Comparison of ENCODE assay signal across 17 cellular contexts in the genomic region with DNA sequence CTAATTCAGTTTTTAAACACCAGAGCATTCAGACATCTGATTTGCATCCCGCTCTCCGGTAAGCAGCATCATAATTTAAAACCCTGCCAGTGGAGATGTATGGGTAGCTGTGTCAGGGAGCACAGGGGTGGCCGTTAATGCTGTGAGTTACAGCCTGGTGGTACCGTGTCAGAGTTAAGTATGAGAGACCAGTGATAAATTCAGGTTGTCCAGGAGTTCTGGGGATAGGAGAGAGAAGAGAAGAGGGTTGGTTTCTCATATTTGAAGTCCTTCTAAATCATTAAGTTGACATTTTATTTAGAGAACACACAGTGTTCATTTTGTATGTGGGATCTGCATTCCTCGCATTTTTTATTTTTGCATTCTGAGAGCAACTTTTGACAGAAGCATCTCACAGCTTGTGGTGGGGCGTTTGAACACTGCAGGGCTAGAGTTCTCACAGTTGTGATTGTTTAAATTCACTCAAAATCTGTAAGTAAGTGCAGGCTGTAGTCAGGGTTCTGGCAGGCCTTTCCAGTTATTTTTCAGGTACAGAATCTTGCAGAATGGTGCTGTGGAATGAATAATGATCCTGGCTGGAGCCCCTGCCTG.
DNase-seq lines count a peak whose midpoint lies in the region; ATAC-seq and TF ChIP-seq lines count a peak whose summit lies in the region.
"Had no signal": no experiment of that assay in that cellular context is flagged by ENCODE, and none has a peak within 500 bp of the region (broad histone marks: within the 10 kb centered on the region; RNA-seq: fewer than 3 reads in every experiment).

No MANE protein-coding gene starts in this region.

- intact Hi-C loops in A673 (cut with micrococcal nuclease; ENCODE audit: unreplicated experiment) (no loop called here), esophagus muscularis mucosa (cut with DNase I) (no loop called here)

- TF ChIP-seq CTCF in A673 (conservative IDR thresholded peaks at IDR 0.05; ENCODE audit: low read depth, low read length) (no peak), esophagus muscularis mucosa (IDR thresholded peaks at IDR 0.05) (no peak), nephron progenitor cell (IDR thresholded peaks at IDR 0.05) (no peak), endothelial cell (IDR thresholded peaks at IDR 0.05; ENCODE audit: unreplicated experiment) (no peak)

- BruUV-seq in A673 (replicated peaks; lab: Mats Ljungman, UMichigan) = no TSS peak

- H3K4me1 Mint-ChIP-seq in nephron progenitor cell = peaks cover 49% of the 10 kb centered on the region
- H3K4me1 Mint-ChIP-seq in endothelial cell (ENCODE audit: unreplicated experiment) = no peaks in the 10 kb centered on the region
- H3K4me1 Mint-ChIP-seq: activated CD4-positive, alpha-beta T cell treated with anti-CD3 and anti-CD28 coated beads for 36 hours; activated naive CD8-positive, alpha-beta T cell treated with anti-CD3 and anti-CD28 coated beads, Interleukin-2, amount 50 U/mL, for 24 hours; natural killer cell had no signal

- no peaks in the 10 kb centered on the region for H3K27me3 ChIP-seq in A673 (replicated peaks; ENCODE audit: insufficient read depth, low read depth, low read length, poor library complexity)
- H3K27me3 ChIP-seq in SJSA1 (replicated peaks) = no peaks in the 10 kb centered on the region
- H3K27me3 ChIP-seq in esophagus muscularis mucosa = no peaks in the 10 kb centered on the region

- no peak overlapping the region for H3K27ac ChIP-seq in A673 (ENCODE audit: low read depth, low read length, poor library complexity, severe bottlenecking)
- H3K27ac ChIP-seq in SJSA1 = peak overlapping the region; percentile 99
- H3K27ac ChIP-seq in esophagus muscularis mucosa (replicated peaks in 1 of 4) = peak overlapping the region; percentile 57 to 78 (median 69)

- POLR2A ChIA-PET in A673 (lab: Charles Lee; ENCODE audit: low non-redundant PET) = no interaction called here

- DNase-seq in A673 (ENCODE audit: low spot score) = peak; percentile 36
- DNase-seq in SJSA1 (ENCODE audit: low read depth in 1 of 2, low spot score in 2 of 2) = peak; percentile 61 to 87
- DNase-seq in esophagus muscularis mucosa (ENCODE audit: extremely low spot score) = no peak
- DNase-seq in nephron progenitor cell = peak; percentile 30
- DNase-seq in T-helper 9 cell = no peak
- no peak for DNase-seq in OCI-M1 (lab: John Stamatoyannopoulos, UW)
- no peak for DNase-seq in endothelial cell (ENCODE audit: low spot score)
- DNase-seq: ACHN; activated CD4-positive, alpha-beta T cell treated with anti-CD3 and anti-CD28 coated beads for 36 hours; activated naive CD8-positive, alpha-beta T cell treated with anti-CD3 and anti-CD28 coated beads, Interleukin-2, amount 50 U/mL, for 24 hours; effector CD4-positive, alpha-beta T cell; glutamatergic neuron; natural killer cell; NCI-H1417; stimulated activated naive CD8-positive, alpha-beta T cell treated with anti-CD3 and anti-CD28 coated beads, Interleukin-15, Interleukin-2, amounts not matched to agents 100 U/mL and 50 U/mL, for 24 hours; T-helper 2 cell had no signal

- WGBS in esophagus muscularis mucosa = 40% methylated on average over 6 of the region's 6 CpGs

- H3K27ac Mint-ChIP-seq in nephron progenitor cell (peak overlapping the region; percentile 0), endothelial cell (ENCODE audit: unreplicated experiment) (no peak overlapping the region)
- H3K27ac Mint-ChIP-seq: activated CD4-positive, alpha-beta T cell treated with anti-CD3 and anti-CD28 coated beads for 36 hours; activated naive CD8-positive, alpha-beta T cell treated with anti-CD3 and anti-CD28 coated beads, Interleukin-2, amount 50 U/mL, for 24 hours; natural killer cell had no signal

- CTCF ChIA-PET in A673 (lab: Charles Lee) = no interaction called here

- H3K4me3 ChIP-seq in A673 (ENCODE audit: low read depth, low read length, poor library complexity, severe bottlenecking) (no peak overlapping the region), SJSA1 (peak overlapping the region; percentile 14), esophagus muscularis mucosa (no peak overlapping the region)

- H3K9me3 ChIP-seq in A673 (ENCODE audit: low read depth, low read length, poor library complexity, severe bottlenecking) (no peaks in the 10 kb centered on the region), SJSA1 (replicated peaks) (no peaks in the 10 kb centered on the region), esophagus muscularis mucosa (no peaks in the 10 kb centered on the region)

- peaks cover 9% of the 10 kb centered on the region for H3K27me3 Mint-ChIP-seq in nephron progenitor cell (ENCODE audit: low read depth, poor library complexity)
- no peaks in the 10 kb centered on the region for H3K27me3 Mint-ChIP-seq in endothelial cell (ENCODE audit: unreplicated experiment)

- H3K9me3 Mint-ChIP-seq in nephron progenitor cell (peaks cover 3% of the 10 kb centered on the region), endothelial cell (ENCODE audit: unreplicated experiment) (no peaks in the 10 kb centered on the region)
- H3K9me3 Mint-ChIP-seq: activated naive CD8-positive, alpha-beta T cell treated with anti-CD3 and anti-CD28 coated beads, Interleukin-2, amount 50 U/mL, for 24 hours; natural killer cell had no signal

- no peak for ATAC-seq in HG02763 (IDR thresholded peaks at IDR 0.05; ENCODE audit: unreplicated experiment)
- ATAC-seq: activated CD4-positive, alpha-beta T cell treated with anti-CD3 and anti-CD28 coated beads for 36 hours; activated naive CD8-positive, alpha-beta T cell treated with anti-CD3 and anti-CD28 coated beads, Interleukin-2, amount 50 U/mL, for 24 hours; natural killer cell; stimulated activated naive CD8-positive, alpha-beta T cell treated with anti-CD3 and anti-CD28 coated beads, Interleukin-15, Interleukin-2, amounts not matched to agents 100 U/mL and 50 U/mL, for 24 hours had no signal

- TF ChIP-seq EP300 in esophagus muscularis mucosa (IDR thresholded peaks at IDR 0.05) = no peak

- peaks cover 23% of the 10 kb centered on the region for H3K4me1 ChIP-seq in A673 (ENCODE audit: insufficient read depth, low read length, poor library complexity, severe bottlenecking)
- H3K4me1 ChIP-seq in SJSA1 (replicated peaks) = peaks cover 65% of the 10 kb centered on the region
- peaks cover 20 to 44% (median 41%) of the 10 kb centered on the region in 4 donors for H3K4me1 ChIP-seq in esophagus muscularis mucosa

- H3K36me3 Mint-ChIP-seq in nephron progenitor cell (ENCODE audit: low read depth) = peaks cover 26% of the 10 kb centered on the region
- no peaks in the 10 kb centered on the region for H3K36me3 Mint-ChIP-seq in endothelial cell (ENCODE audit: low read depth, unreplicated experiment)
- H3K36me3 Mint-ChIP-seq: natural killer cell had no signal

- H3K4me3 Mint-ChIP-seq in nephron progenitor cell = peak overlapping the region; percentile 14
- no peak overlapping the region for H3K4me3 Mint-ChIP-seq in endothelial cell (ENCODE audit: unreplicated experiment)
- H3K4me3 Mint-ChIP-seq: activated CD4-positive, alpha-beta T cell treated with anti-CD3 and anti-CD28 coated beads for 36 hours; activated naive CD8-positive, alpha-beta T cell treated with anti-CD3 and anti-CD28 coated beads, Interleukin-2, amount 50 U/mL, for 24 hours; natural killer cell had no signal

- TF ChIP-seq POLR2A in esophagus muscularis mucosa (IDR thresholded peaks at IDR 0.05; ENCODE audit: low read depth) = no peak

- H3K36me3 ChIP-seq in A673 (ENCODE audit: insufficient read depth, low read length, poor library complexity, severe bottlenecking) = no peaks in the 10 kb centered on the region
- H3K36me3 ChIP-seq in SJSA1 = no peaks in the 10 kb centered on the region
- H3K36me3 ChIP-seq in esophagus muscularis mucosa = peaks cover 0 to 33% (median 23%) of the 10 kb centered on the region in 4 donors

Comparison
In these comparisons a context has a peak if more than half of its experiments do, and no peak if none do; other contexts are left out.
1. DNase-seq: peak in A673 (single experiment), SJSA1 (2 of 2) and nephron progenitor cell (single experiment); none in esophagus muscularis mucosa (single experiment), T-helper 9 cell (single experiment), OCI-M1 (single experiment) and endothelial cell (single experiment).